In genomic region chr20:62726716-62727583, GRCh38 we compare ENCODE assay signal across 1 cellular context.
TF ChIP-seq lines count a peak whose summit lies in the region.

No MANE protein-coding gene starts in this region.

TF ChIP-seq in K562, 482 proteins besides CTCF, POLR2A, EP300 and RAD21:
- no peak for TF ChIP-seq FOXK2 (conservative IDR thresholded peaks at IDR 0.05 in 1 of 2, IDR thresholded peaks at IDR 0.05 in 1 of 2; ENCODE audit: low read depth in 2 of 2)
- TF ChIP-seq RNF2 (IDR thresholded peaks at IDR 0.05): no peak
- TF ChIP-seq FOSL1 (tag; conservative IDR thresholded peaks at IDR 0.05): no peak
- no peak for TF ChIP-seq RFX5 (IDR thresholded peaks at IDR 0.05; ENCODE audit: low read depth, low read length)
- no peak for TF ChIP-seq SAP30 (IDR thresholded peaks at IDR 0.05; ENCODE audit: borderline replicate concordance, insufficient read depth, low read depth, low read length, poor library complexity, severe bottlenecking)
- TF ChIP-seq, protein P1, sequence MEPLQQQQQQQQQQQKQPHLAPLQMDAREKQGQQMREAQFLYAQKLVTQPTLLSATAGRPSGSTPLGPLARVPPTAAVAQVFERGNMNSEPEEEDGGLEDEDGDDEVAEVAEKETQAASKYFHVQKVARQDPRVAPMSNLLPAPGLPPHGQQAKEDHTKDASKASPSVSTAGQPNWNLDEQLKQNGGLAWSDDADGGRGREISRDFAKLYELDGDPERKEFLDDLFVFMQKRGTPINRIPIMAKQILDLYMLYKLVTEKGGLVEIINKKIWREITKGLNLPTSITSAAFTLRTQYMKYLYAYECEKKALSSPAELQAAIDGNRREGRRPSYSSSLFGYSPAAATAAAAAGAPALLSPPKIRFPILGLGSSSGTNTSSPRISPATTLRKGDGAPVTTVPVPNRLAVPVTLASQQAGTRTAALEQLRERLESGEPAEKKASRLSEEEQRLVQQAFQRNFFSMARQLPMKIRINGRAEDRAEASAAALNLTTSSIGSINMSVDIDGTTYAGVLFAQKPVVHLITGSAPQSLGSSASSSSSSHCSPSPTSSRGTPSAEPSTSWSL (CRISPR knock-in tag; IDR thresholded peaks at IDR 0.05; ENCODE audit: borderline replicate concordance): no peak
- no peak for TF ChIP-seq RBBP5 (IDR thresholded peaks at IDR 0.05; ENCODE audit: borderline replicate concordance, insufficient read depth, low read length, poor library complexity, severe bottlenecking)
